Comparison of ENCODE assay signal across 8 cellular contexts in genomic region chr2:167292430-167293171, GRCh38. TPM values are rescaled to one million over a fixed set of nuclear protein-coding genes. Genes with fewer than 3 reads are reported as not detected.
DNase-seq lines count a peak whose midpoint lies in the region; ATAC-seq, FAIRE-seq and TF ChIP-seq lines count a peak whose summit lies in the region.

B3GALT1 (plus strand) TSS chr2:167293001.

- CTCF ChIA-PET in activated CD4-positive, alpha-beta T cell treated with anti-CD3 and anti-CD28 coated beads, Interleukin-2, amount 10 ng/mL, durations not matched to agents 7 days and 5 days (lab: Charles Lee), result no interaction called here
- CTCF ChIA-PET in HepG2 (lab: Yijun Ruan, JAX; ENCODE audit: low intra/inter-chr PET ratio, low total read pairs), result no interaction called here

- H4K20me1 ChIP-seq in BLaER1 treated with 17β-estradiol and CSF1 and Interleukin-3, amounts not matched to agents 10 nM and 100 nM, result peaks cover 0 to 9% (median 6%) of the 10 kb centered on the region in 11 experiments; a peak in 8 of 22 replicates
- H4K20me1 ChIP-seq in HepG2 (ENCODE audit: insufficient read depth, low read length), result no peaks in the 10 kb centered on the region

- no peak for TF ChIP-seq EP300 in HepG2 (IDR thresholded peaks at IDR 0.05; ENCODE audit: low read depth in 2 of 2, low read length in 2 of 2)
- no peak for TF ChIP-seq EP300 in HepG2 (CRISPR knock-in tag; IDR thresholded peaks at IDR 0.05; ENCODE audit: borderline replicate concordance)

- FAIRE-seq in HepG2 (lab: Jason Lieb, UNC), result no peak

- H2AFZ ChIP-seq in HepG2 (ENCODE audit: low read length), result no peak within 1 kb of the TSS

- POLR2A ChIA-PET in activated CD4-positive, alpha-beta T cell treated with anti-CD3 and anti-CD28 coated beads, Interleukin-2, amount 10 ng/mL, durations not matched to agents 7 days and 5 days (lab: Charles Lee), result no interaction called here
- POLR2A ChIA-PET in HepG2 (lab: Yijun Ruan, JAX), result interaction anchor here (1.6 kb wide), 1 partner anchor 11 kb away, joined by 3 read pairs; no protein-coding TSS in a partner anchor

- H3K27me3 ChIP-seq in BLaER1 treated with 17β-estradiol and CSF1 and Interleukin-3, amounts not matched to agents 10 nM and 100 nM, result peaks cover 16 to 19% (median 17%) of the 10 kb centered on the region in 11 experiments
- H3K27me3 ChIP-seq in duodenal mucosa (ENCODE audit: control insufficient read depth in 1 of 2, insufficient read depth in 2 of 2, low read length in 2 of 2), result peaks cover 24 to 42% of the 10 kb centered on the region in 2 donors
- H3K27me3 ChIP-seq in HepG2 (ENCODE audit: control insufficient read depth in 1 of 2, insufficient read depth in 2 of 2, low read length in 2 of 2), result peaks cover 3 to 25% of the 10 kb centered on the region in 2 experiments; a peak in 4 of 5 replicates

- peak within 1 kb of the TSS; percentile 67 to 92 (median 85); a peak in 20 of 22 replicates for H3K27ac ChIP-seq in BLaER1 treated with 17β-estradiol and CSF1 and Interleukin-3, amounts not matched to agents 10 nM and 100 nM
- no peak within 1 kb of the TSS for H3K27ac ChIP-seq in duodenal mucosa (ENCODE audit: low read depth, low read length)
- no peak within 1 kb of the TSS for H3K27ac ChIP-seq in HepG2 (ENCODE audit: extremely low read length, insufficient read depth, low read length)

- peak; percentile 59 for TF ChIP-seq CTCF in HepG2 (CRISPR knock-in tag; IDR thresholded peaks at IDR 0.05)

- H3K79me2 ChIP-seq in HepG2 (ENCODE audit: insufficient read depth, low read length), result no peaks in the 10 kb centered on the region

- 3% methylated on average over 56 of the region's 79 CpGs for WGBS in HepG2 (ENCODE audit: low lambda C conversion rate)

- H3K9ac ChIP-seq in BLaER1 treated with 17β-estradiol and CSF1 and Interleukin-3, amounts not matched to agents 10 nM and 100 nM, result peak within 1 kb of the TSS; percentile 81 to 92 (median 87)
- H3K9ac ChIP-seq in duodenal mucosa (ENCODE audit: low read depth in 1 of 2, low read length in 2 of 2) (no peak within 1 kb of the TSS), HepG2 (ENCODE audit: insufficient read depth, low read depth, low read length) (no peak within 1 kb of the TSS)

- no peaks in the 10 kb centered on the region for H3K9me3 Mint-ChIP-seq in activated CD4-positive, alpha-beta T cell treated with anti-CD3 and anti-CD28 coated beads, Interleukin-2, amount 10 ng/mL, durations not matched to agents 7 days and 5 days

- intact Hi-C loops in HepG2 (cut with micrococcal nuclease; ENCODE audit: unreplicated experiment), result loop anchor here (1.0 to 2.0 kb wide), 2 partner anchors 753 to 826 kb away; no protein-coding TSS in a partner anchor

- peaks cover 57% of the 10 kb centered on the region for H3K27me3 Mint-ChIP-seq in activated CD4-positive, alpha-beta T cell treated with anti-CD3 and anti-CD28 coated beads, Interleukin-2, amount 10 ng/mL, durations not matched to agents 7 days and 5 days

- no peaks in the 10 kb centered on the region for H3K9me3 ChIP-seq in BLaER1 treated with 17β-estradiol and CSF1 and Interleukin-3, amounts not matched to agents 10 nM and 100 nM (replicated peaks in 1 of 11)
- H3K9me3 ChIP-seq in duodenal mucosa (ENCODE audit: control insufficient read depth in 1 of 2, low read length in 2 of 2) (no peaks in the 10 kb centered on the region), HepG2 (ENCODE audit: low read length) (no peaks in the 10 kb centered on the region)

- no peaks in the 10 kb centered on the region for H3K36me3 Mint-ChIP-seq in activated CD4-positive, alpha-beta T cell treated with anti-CD3 and anti-CD28 coated beads, Interleukin-2, amount 10 ng/mL, durations not matched to agents 7 days and 5 days (ENCODE audit: low read depth)

- H3K36me3 ChIP-seq in BLaER1 treated with 17β-estradiol and CSF1 and Interleukin-3, amounts not matched to agents 10 nM and 100 nM, result no peaks in the 10 kb centered on the region
- no peaks in the 10 kb centered on the region for H3K36me3 ChIP-seq in duodenal mucosa (ENCODE audit: control insufficient read depth in 1 of 2, insufficient read depth in 2 of 2, low read length in 2 of 2)
- H3K36me3 ChIP-seq in HepG2 (replicated peaks in 1 of 2; ENCODE audit: control insufficient read depth in 1 of 2, insufficient read depth in 2 of 2, low read length in 2 of 2), result no peaks in the 10 kb centered on the region

- peaks cover 12 to 21% (median 16%) of the 10 kb centered on the region in 10 experiments for H3K4me1 ChIP-seq in BLaER1 treated with 17β-estradiol and CSF1 and Interleukin-3, amounts not matched to agents 10 nM and 100 nM
- H3K4me1 ChIP-seq in duodenal mucosa (ENCODE audit: control insufficient read depth in 1 of 2, insufficient read depth in 2 of 2, low read length in 2 of 2) (peaks cover 11% of the 10 kb centered on the region in 2 donors), HepG2 (ENCODE audit: insufficient read depth, low read length) (peaks cover 13% of the 10 kb centered on the region)

- H3K4me2 ChIP-seq in BLaER1 treated with 17β-estradiol and CSF1 and Interleukin-3, amounts not matched to agents 10 nM and 100 nM, result peak within 1 kb of the TSS; percentile 96 to 100 (median 99)
- H3K4me2 ChIP-seq in HepG2 (ENCODE audit: low read depth, low read length), result peak within 1 kb of the TSS; percentile 79

- H3K4me3 Mint-ChIP-seq in activated CD4-positive, alpha-beta T cell treated with anti-CD3 and anti-CD28 coated beads, Interleukin-2, amount 10 ng/mL, durations not matched to agents 7 days and 5 days, result peak within 1 kb of the TSS; percentile 70

- H3K4me1 Mint-ChIP-seq in activated CD4-positive, alpha-beta T cell treated with anti-CD3 and anti-CD28 coated beads, Interleukin-2, amount 10 ng/mL, durations not matched to agents 7 days and 5 days, result peaks cover 14% of the 10 kb centered on the region

- DNase-seq in NCI-H2196 treated with DMSO at 0.1 percent for 48 hours (lab: John Stamatoyannopoulos, UW; ENCODE audit: unreplicated experiment) (peak; percentile 70), HepG2 (ENCODE audit: low spot score) (peak; percentile 64)
- peak; percentile 74 for DNase-seq in activated CD4-positive, alpha-beta T cell treated with anti-CD3 and anti-CD28 coated beads, Interleukin-2, amount 10 ng/mL, durations not matched to agents 7 days and 5 days
- peak; percentile 46 to 72 for DNase-seq in stimulated activated CD4-positive, alpha-beta T cell treated with anti-CD3 and anti-CD28 coated beads, Interleukin-2, amount 100 ng/mL, for 24 hours

- ATAC-seq in HG03175 (IDR thresholded peaks at IDR 0.05; ENCODE audit: unreplicated experiment) (peak; percentile 99), HepG2 (peak; percentile 99)

- H3K27ac Mint-ChIP-seq in activated CD4-positive, alpha-beta T cell treated with anti-CD3 and anti-CD28 coated beads, Interleukin-2, amount 10 ng/mL, durations not matched to agents 7 days and 5 days, result no peak within 1 kb of the TSS

- peak within 1 kb of the TSS; percentile 62 to 84 (median 74) for H3K4me3 ChIP-seq in BLaER1 treated with 17β-estradiol and CSF1 and Interleukin-3, amounts not matched to agents 10 nM and 100 nM
- peak within 1 kb of the TSS; percentile 58 for H3K4me3 ChIP-seq in duodenal mucosa (ENCODE audit: low read depth in 1 of 2, low read length in 2 of 2)
- peak within 1 kb of the TSS; percentile 64 to 76 (median 75) for H3K4me3 ChIP-seq in HepG2 (replicated peaks in 1 of 3; ENCODE audit: insufficient read depth in 1 of 3, low read depth in 2 of 3, low read length in 3 of 3)

- no TSS peak for BruUV-seq in HepG2 (replicated peaks; lab: Mats Ljungman, UMichigan)

- 0 out of 2 replicates have a peak, but pooled peaks have one; percentile 11 for TF ChIP-seq RAD21 in HepG2 (CRISPR knock-in tag; IDR thresholded peaks at IDR 0.05)

- in situ Hi-C loops in HepG2 (cut with HindIII; ENCODE audit: extremely low pct_ligation_motif_present, low pct_unique_long_range_greater_than_20kb), result no loop called here

- peak; percentile 26 for TF ChIP-seq POLR2A in GM19099 (IDR thresholded peaks at IDR 0.05; ENCODE audit: extremely low read depth, insufficient read length, low read depth)
- no peak for TF ChIP-seq POLR2A in HepG2 (IDR thresholded peaks at IDR 0.05; ENCODE audit: insufficient read depth in 1 of 2, low read depth in 2 of 2, low read length in 2 of 2)

TF ChIP-seq in HepG2, 621 proteins besides CTCF, POLR2A, EP300 and RAD21 (continues in another document):
- TF ChIP-seq MIXL1 (CRISPR knock-in tag; IDR thresholded peaks at IDR 0.05) (0 out of 2 replicates have a peak, but pooled peaks have one; percentile 21), CC2D1A (CRISPR knock-in tag; IDR thresholded peaks at IDR 0.05) (no peak), TGIF2 (CRISPR knock-in tag; IDR thresholded peaks at IDR 0.05) (no peak), CBX2 (IDR thresholded peaks at IDR 0.05; ENCODE audit: low read depth, low read length) (no peak), CBX2 (CRISPR knock-in tag; IDR thresholded peaks at IDR 0.05; ENCODE audit: low read depth) (no peak), NR2F2 (IDR thresholded peaks at IDR 0.05; ENCODE audit: borderline replicate concordance, low read depth) (no peak), PHF8 (CRISPR knock-in tag; IDR thresholded peaks at IDR 0.05) (peak; percentile 66; the same call in 1 of the 2 replicates)

RNA-seq across cellular contexts. Expression of gene B3GALT1, which starts in this region (rescaled TPM):
- not detected for total RNA-seq in activated CD4-positive, alpha-beta T cell treated with anti-CD3 and anti-CD28 coated beads, Interleukin-2, amount 10 ng/mL, durations not matched to agents 7 days and 5 days
- total RNA-seq in HepG2 (2016; rRNA removed; fragmentation: Illumina TruSeq; extraction: Trizol), result 0.02 and 0.07 TPM in 2 replicates
- total RNA-seq in HepG2 (2016; cell fraction: cytosol; rRNA removed; fragmentation: Illumina TruSeq; extraction: Trizol; ENCODE audit: low read depth), result not detected in 2 replicates
- not detected in 2 replicates for total RNA-seq in HepG2 (2016; cell fraction: insoluble cytoplasmic fraction; rRNA removed; fragmentation: Illumina TruSeq; extraction: Trizol)
- not detected in 2 replicates for total RNA-seq in HepG2 (2016; cell fraction: membrane; rRNA removed; fragmentation: Illumina TruSeq; extraction: Trizol)
- total RNA-seq in HepG2 (2016; cell fraction: nucleus; rRNA removed; fragmentation: Illumina TruSeq; extraction: Trizol), result not detected in 2 replicates
- polyA plus RNA-seq in HepG2 (2011; rRNA removed), result 0.03 TPM in 1 of 2 replicates, not detected in the other
- 0.01 TPM in 1 of 2 replicates, not detected in the other for polyA plus RNA-seq in HepG2 (2011; cell fraction: cytosol; rRNA removed)
- polyA plus RNA-seq in HepG2 (2011; cell fraction: nucleus; rRNA removed), result not detected in 2 replicates
- not detected in 2 replicates for polyA plus RNA-seq in HepG2 (2012)
- not detected in 2 replicates for polyA plus RNA-seq in HepG2 (2016; cell fraction: cytosol; fragmentation: Illumina TruSeq; extraction: Trizol; ENCODE audit: low read depth)
- not detected in 2 replicates for polyA plus RNA-seq in HepG2 (2016; cell fraction: insoluble cytoplasmic fraction; fragmentation: Illumina TruSeq; extraction: Trizol; ENCODE audit: low read depth)
- polyA plus RNA-seq in HepG2 (2016; cell fraction: membrane; fragmentation: Illumina TruSeq; extraction: Trizol; ENCODE audit: low read depth), result not detected in 2 replicates
- 0.18 TPM in 1 of 2 replicates, not detected in the other for polyA plus RNA-seq in HepG2 (2016; cell fraction: nucleus; fragmentation: Illumina TruSeq; extraction: Trizol; ENCODE audit: insufficient read depth, low read depth)
- polyA minus RNA-seq in HepG2 (2011; rRNA and poly(A)+ RNA removed; ENCODE audit: low replicate concordance), result not detected in 2 replicates
- not detected in 2 replicates for polyA minus RNA-seq in HepG2 (2011; cell fraction: cytosol; rRNA and poly(A)+ RNA removed)
- polyA minus RNA-seq in HepG2 (2011; cell fraction: nucleus; rRNA and poly(A)+ RNA removed), result 0.12 TPM in 1 of 2 replicates, not detected in the other

Comparison
In these comparisons a context has a peak if more than half of its experiments do, and no peak if none do; other contexts are left out.
1. Peak in DNase-seq in activated CD4-positive, alpha-beta T cell treated with anti-CD3 and anti-CD28 coated beads, Interleukin-2, amount 10 ng/mL, durations not matched to agents 7 days and 5 days; RNA of the gene not detected or under 1 TPM.
2. Peak in DNase-seq, ATAC-seq, H3K4me3 ChIP-seq and H3K4me2 ChIP-seq in HepG2; RNA of the gene not detected or under 1 TPM.
3. H3K27ac ChIP-seq: peak in BLaER1 treated with 17β-estradiol and CSF1 and Interleukin-3, amounts not matched to agents 10 nM and 100 nM (11 of 11); none in duodenal mucosa (single experiment) and HepG2 (single experiment).
4. H3K9ac ChIP-seq: peak in BLaER1 treated with 17β-estradiol and CSF1 and Interleukin-3, amounts not matched to agents 10 nM and 100 nM (11 of 11); none in duodenal mucosa (0 of 2) and HepG2 (single experiment).
5. Peak in every context shown above with its lines, with median percentiles within 50 percentile points of each other: H3K4me3 ChIP-seq and DNase-seq.